ENCODE assay signal across 22 cellular contexts in the genomic region with DNA sequence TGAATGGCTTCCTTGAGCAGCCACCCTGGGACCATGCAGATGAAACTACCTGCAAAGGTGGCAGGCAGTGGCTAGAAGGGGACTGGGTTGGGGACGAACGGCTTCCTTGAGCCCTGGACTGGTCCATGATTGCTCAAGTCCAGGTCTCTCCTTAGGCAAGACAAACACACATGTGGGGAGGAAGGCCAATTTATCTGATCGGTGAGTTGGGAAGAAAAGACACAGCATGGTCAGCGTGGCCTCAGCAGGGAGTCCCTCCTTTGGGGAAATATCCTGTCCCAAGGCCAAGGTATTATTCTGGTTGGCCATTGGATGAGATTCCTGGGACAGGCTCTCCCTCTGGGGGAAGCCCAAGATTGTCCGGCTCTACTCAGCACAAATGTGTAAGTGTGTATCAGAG.
"Had no signal": no experiment of that assay in that cellular context is flagged by ENCODE, and none has a peak within 500 bp of the region (broad histone marks: within the 10 kb centered on the region; RNA-seq: fewer than 3 reads in every experiment).

No MANE protein-coding gene starts in this region.

- H3K27ac ChIP-seq: colonic mucosa, coronary artery, dorsolateral prefrontal cortex, epithelial cell of prostate, esophagus squamous epithelium, foreskin keratinocyte, gastrocnemius medialis, gastroesophageal sphincter, heart left ventricle, heart right ventricle had no signal

- H3K27me3 ChIP-seq: colonic mucosa, esophagus squamous epithelium, foreskin keratinocyte, gastrocnemius medialis, heart left ventricle had no signal

- DNase-seq: colonic mucosa; cortex of kidney; dermis blood vessel endothelial cell; dorsolateral prefrontal cortex; effector CD4-positive, alpha-beta T cell; effector CD8-positive, alpha-beta T cell; effector memory CD4-positive, alpha-beta T cell; effector memory CD8-positive, alpha-beta T cell; endodermal cell; esophagus squamous epithelium; foreskin fibroblast; foreskin keratinocyte; foreskin melanocyte; gastrocnemius medialis; glutamatergic neuron; head of caudate nucleus; heart left ventricle; heart right ventricle had no signal

- H3K4me3 ChIP-seq: colonic mucosa, coronary artery, dorsolateral prefrontal cortex, esophagus squamous epithelium, gastrocnemius medialis, gastroesophageal sphincter, heart left ventricle, heart right ventricle had no signal

- H3K36me3 ChIP-seq: colonic mucosa, esophagus squamous epithelium, gastrocnemius medialis, gastroesophageal sphincter, heart left ventricle, heart right ventricle had no signal

- ATAC-seq: effector memory CD8-positive, alpha-beta T cell; esophagus mucosa; foreskin keratinocyte; gastrocnemius medialis; gastroesophageal sphincter; heart left ventricle; heart right ventricle had no signal

- H3K9me3 ChIP-seq: colonic mucosa, esophagus squamous epithelium, gastrocnemius medialis, gastroesophageal sphincter, heart left ventricle, heart right ventricle had no signal

- H3K4me1 ChIP-seq: colonic mucosa, foreskin keratinocyte, gastrocnemius medialis, gastroesophageal sphincter had no signal
